ENCODE assay signal across 8 cellular contexts in the genomic region with DNA sequence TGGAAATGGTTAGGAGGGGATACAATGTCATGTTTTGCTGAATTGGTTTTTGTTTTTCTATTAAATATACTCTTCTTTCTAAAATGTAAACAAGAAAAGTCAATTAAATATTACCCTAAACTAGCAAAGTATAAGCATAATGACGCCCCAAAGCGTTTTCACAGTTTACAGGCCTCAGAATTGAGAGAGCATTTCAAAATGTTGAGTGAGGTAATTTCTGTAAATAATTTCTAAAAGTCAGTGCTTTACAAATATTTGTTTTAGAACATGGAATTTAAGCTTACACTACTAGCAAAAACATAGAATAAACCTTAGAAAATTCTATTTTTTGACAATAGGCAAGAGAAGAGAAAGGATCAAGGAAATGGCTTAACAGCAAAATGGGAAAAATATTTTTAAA.
"Had no signal": no experiment of that assay in that cellular context is flagged by ENCODE, and none has a peak within 500 bp of the region (broad histone marks: within the 10 kb centered on the region; RNA-seq: fewer than 3 reads in every experiment).

No MANE protein-coding gene starts in this region.

- H3K4me3 ChIP-seq: GM12878 had no signal

- DNase-seq: GDM1, GF-D8 had no signal

- ATAC-seq: GM12878 had no signal

- FAIRE-seq: G401.6, GM12878, GM12891, GM12892, GM18507, GM19239 had no signal
